12 cellular contexts compared by ENCODE assay signal in genomic region chr7:65448824-65449504, GRCh38.
DNase-seq lines count a peak whose midpoint lies in the region; ATAC-seq, FAIRE-seq and TF ChIP-seq lines count a peak whose summit lies in the region.
"Had no signal": no experiment of that assay in that cellular context is flagged by ENCODE, and none has a peak within 500 bp of the region (broad histone marks: within the 10 kb centered on the region; RNA-seq: fewer than 3 reads in every experiment).

No MANE protein-coding gene starts in this region.

- H3K9me3 Mint-ChIP-seq in activated T-helper 17 cell treated with anti-CD3 and anti-CD28 coated beads, Interleukin-2, amount 50 U/mL, for 72 hours: no peaks in the 10 kb centered on the region
- H3K9me3 Mint-ChIP-seq in neural progenitor cell: peaks cover 13% of the 10 kb centered on the region

- H3F3A ChIP-seq in neural progenitor cell (ENCODE audit: low read depth): no peaks in the 10 kb centered on the region

- no peaks in the 10 kb centered on the region for H4K20me1 ChIP-seq in neural progenitor cell (ENCODE audit: low read depth)

- ATAC-seq in activated T-helper 17 cell treated with anti-CD3 and anti-CD28 coated beads, Interleukin-2, amount 50 U/mL, for 72 hours (replicated peaks): peak; percentile 81
- ATAC-seq in HG03196 (IDR thresholded peaks at IDR 0.05; ENCODE audit: unreplicated experiment) (no peak), HG03280 (IDR thresholded peaks at IDR 0.05; ENCODE audit: unreplicated experiment) (no peak)

- intact Hi-C loops in A673 (cut with micrococcal nuclease; ENCODE audit: unreplicated experiment): no loop called here

- no peak for FAIRE-seq in small intestine (lab: Jason Lieb, UNC)

- BruUV-seq in A673 (replicated peaks; lab: Mats Ljungman, UMichigan): no TSS peak

- H3K79me2 ChIP-seq in neural progenitor cell (ENCODE audit: low read depth): no peaks in the 10 kb centered on the region

- H3K9me3 ChIP-seq in A673 (ENCODE audit: low read depth, low read length, poor library complexity, severe bottlenecking): no peaks in the 10 kb centered on the region
- H3K9me3 ChIP-seq in small intestine (ENCODE audit: control insufficient read depth, low read depth): no peaks in the 10 kb centered on the region
- H3K9me3 ChIP-seq in neural progenitor cell (ENCODE audit: low read depth): peaks cover 6% of the 10 kb centered on the region

- H2AFZ ChIP-seq in neural progenitor cell (replicated peaks): no peak overlapping the region

- H3K4me1 Mint-ChIP-seq in activated T-helper 17 cell treated with anti-CD3 and anti-CD28 coated beads, Interleukin-2, amount 50 U/mL, for 72 hours: no peaks in the 10 kb centered on the region
- H3K4me1 Mint-ChIP-seq in neural progenitor cell: peaks cover 8% of the 10 kb centered on the region

- TF ChIP-seq CTCF in A673 (conservative IDR thresholded peaks at IDR 0.05; ENCODE audit: low read depth, low read length): no peak
- no peak for TF ChIP-seq CTCF in neural progenitor cell (IDR thresholded peaks at IDR 0.05)

- H3K27me3 ChIP-seq in A673 (replicated peaks; ENCODE audit: insufficient read depth, low read depth, low read length, poor library complexity): no peaks in the 10 kb centered on the region
- H3K27me3 ChIP-seq in small intestine (ENCODE audit: control insufficient read depth in 2 of 2, insufficient read depth in 2 of 2, low read length in 2 of 2): no peaks in the 10 kb centered on the region
- H3K27me3 ChIP-seq in neural progenitor cell: no peaks in the 10 kb centered on the region

- DNase-seq in A673 (ENCODE audit: low spot score) (peak; percentile 74), GM04503 (ENCODE audit: low read depth) (peak; percentile 69), glomerular visceral epithelial cell (ENCODE audit: extremely low spot score) (peak; percentile 61), small intestine (no peak), neural progenitor cell (ENCODE audit: low spot score) (no peak)
- DNase-seq: activated B cell treated with CpG ODN at 0.5 μM for 24 hours; CD8-positive, alpha-beta memory T cell; islet precursor cell; OCI-M1 had no signal

- H3K36me3 ChIP-seq in A673 (ENCODE audit: insufficient read depth, low read length, poor library complexity, severe bottlenecking) (no peaks in the 10 kb centered on the region), small intestine (ENCODE audit: control insufficient read depth in 2 of 2, insufficient read depth in 2 of 2, low read length in 2 of 2) (no peaks in the 10 kb centered on the region), neural progenitor cell (no peaks in the 10 kb centered on the region)

- H3K4me1 ChIP-seq in A673 (ENCODE audit: insufficient read depth, low read length, poor library complexity, severe bottlenecking) (peaks cover 33% of the 10 kb centered on the region), small intestine (ENCODE audit: control insufficient read depth in 2 of 2, insufficient read depth in 1 of 2, low read depth in 1 of 2, low read length in 1 of 2) (no peaks in the 10 kb centered on the region), neural progenitor cell (no peaks in the 10 kb centered on the region)

- H3K36me3 Mint-ChIP-seq in activated T-helper 17 cell treated with anti-CD3 and anti-CD28 coated beads, Interleukin-2, amount 50 U/mL, for 72 hours (ENCODE audit: low read depth): no peaks in the 10 kb centered on the region
- H3K36me3 Mint-ChIP-seq in neural progenitor cell: no peaks in the 10 kb centered on the region

- H3K27ac Mint-ChIP-seq in activated T-helper 17 cell treated with anti-CD3 and anti-CD28 coated beads, Interleukin-2, amount 50 U/mL, for 72 hours: no peak overlapping the region
- H3K27ac Mint-ChIP-seq in neural progenitor cell: no peak overlapping the region
- H3K27ac Mint-ChIP-seq: activated B cell treated with CpG ODN at 0.5 μM for 24 hours had no signal

- H3K4me2 ChIP-seq in neural progenitor cell: no peak overlapping the region

- POLR2A ChIA-PET in A673 (lab: Charles Lee; ENCODE audit: low non-redundant PET): no interaction called here

- CTCF ChIA-PET in A673 (lab: Charles Lee): no interaction called here

- H3K4me3 Mint-ChIP-seq in activated T-helper 17 cell treated with anti-CD3 and anti-CD28 coated beads, Interleukin-2, amount 50 U/mL, for 72 hours: no peak overlapping the region
- no peak overlapping the region for H3K4me3 Mint-ChIP-seq in neural progenitor cell
- H3K4me3 Mint-ChIP-seq: activated B cell treated with CpG ODN at 0.5 μM for 24 hours had no signal

- H3K27ac ChIP-seq in A673 (ENCODE audit: low read depth, low read length, poor library complexity, severe bottlenecking) (peak overlapping the region; percentile 55), small intestine (ENCODE audit: low read depth in 1 of 2, low read length in 1 of 2) (no peak overlapping the region), neural progenitor cell (no peak overlapping the region)

- H3K4me3 ChIP-seq in A673 (ENCODE audit: low read depth, low read length, poor library complexity, severe bottlenecking) (no peak overlapping the region), small intestine (ENCODE audit: low read depth in 1 of 2, low read length in 2 of 2) (no peak overlapping the region), neural progenitor cell (no peak overlapping the region)

- no peaks in the 10 kb centered on the region for H3K27me3 Mint-ChIP-seq in activated T-helper 17 cell treated with anti-CD3 and anti-CD28 coated beads, Interleukin-2, amount 50 U/mL, for 72 hours
- H3K27me3 Mint-ChIP-seq in neural progenitor cell (ENCODE audit: insufficient read depth, low read depth): peaks cover 3% of the 10 kb centered on the region
- H3K27me3 Mint-ChIP-seq: CD8-positive, alpha-beta memory T cell had no signal

- H3K9ac ChIP-seq in neural progenitor cell: no peak overlapping the region

Comparison
In these comparisons a context has a peak if more than half of its experiments do, and no peak if none do; other contexts are left out.
1. DNase-seq: peak in A673 (single experiment), GM04503 (single experiment) and glomerular visceral epithelial cell (single experiment); none in small intestine (single experiment) and neural progenitor cell (single experiment).